Comparison of ENCODE assay signal across 12 cellular contexts in the genomic region with DNA sequence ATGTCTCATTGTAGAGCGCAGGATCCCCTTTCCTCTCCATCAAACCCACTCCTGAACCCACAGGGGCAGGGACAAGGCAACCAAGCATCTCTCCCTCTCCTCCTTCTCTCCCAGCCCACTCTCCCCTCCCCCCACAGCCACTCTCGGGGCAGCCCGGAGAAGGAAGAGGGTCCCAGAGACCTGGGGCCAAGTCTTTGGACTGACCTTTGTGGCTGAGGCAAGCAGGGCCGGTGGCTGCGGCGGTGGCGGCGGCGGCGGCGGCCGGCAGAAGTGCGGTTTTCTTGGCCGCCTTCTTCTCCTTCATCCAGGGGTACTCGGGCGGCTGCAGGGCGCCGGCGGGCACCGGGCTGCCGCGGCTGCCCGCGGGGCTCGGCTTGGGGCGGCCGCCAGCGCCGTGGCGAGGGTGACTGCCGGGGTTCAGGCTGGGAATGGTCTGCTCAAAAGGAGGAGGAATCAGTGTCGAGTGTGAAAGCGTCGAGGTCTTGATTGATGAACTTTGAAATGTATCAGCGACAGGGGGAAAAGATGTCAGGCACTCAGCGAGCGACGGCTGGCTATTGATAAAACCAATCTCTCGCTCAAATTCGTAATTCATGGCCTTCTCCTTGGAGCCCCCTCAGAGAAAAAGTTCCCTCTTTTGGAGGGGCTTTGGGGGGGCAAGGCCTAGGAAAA. TPM values are rescaled to one million over a fixed set of nuclear protein-coding genes. Genes with fewer than 3 reads are reported as not detected.
A peak's percentile ranks its signal among the peaks of the same experiment; 100 is the strongest.
DNase-seq lines count a peak whose midpoint lies in the region; ATAC-seq and TF ChIP-seq lines count a peak whose summit lies in the region.
"Had no signal": no experiment of that assay in that cellular context is flagged by ENCODE, and none has a peak within 500 bp of the region (broad histone marks: within the 10 kb centered on the region; RNA-seq: fewer than 3 reads in every experiment).

No MANE protein-coding gene starts in this region.

- H3K9me3 ChIP-seq in SK-N-SH (no peaks in the 10 kb centered on the region), thymus (ENCODE audit: control insufficient read depth) (no peaks in the 10 kb centered on the region)

- H3K9ac ChIP-seq in SK-N-SH = no peak overlapping the region

- H3K27ac ChIP-seq in SK-N-SH (ENCODE audit: low read depth in 2 of 2, low read length in 1 of 2) = no peak overlapping the region
- peak overlapping the region; percentile 76 for H3K27ac ChIP-seq in thymus (ENCODE audit: low read depth)

- no peak for TF ChIP-seq CTCF in SK-N-SH (IDR thresholded peaks at IDR 0.05)

- DNase-seq in SK-N-SH (no peak), lung microvascular endothelial cell (ENCODE audit: low read depth in 2 of 2) (peak; percentile 43 to 51)
- DNase-seq in activated naive CD4-positive, alpha-beta T cell treated with anti-CD3 and anti-CD28 coated beads, Interleukin-2, amount 50 U/mL, for 72 hours (ENCODE audit: low spot score in 2 of 2) = no peak
- DNase-seq: amygdala; Kasumi-1; stimulated activated CD4-positive, alpha-beta T cell treated with anti-CD3 and anti-CD28 coated beads, Interleukin-12 subunit alpha, Interleukin-12 subunit beta, amount 100 ng/mL, for 4 hours had no signal

- peaks cover 100% of the 10 kb centered on the region for H3K27me3 ChIP-seq in SK-N-SH (ENCODE audit: insufficient read depth)
- peaks cover 72% of the 10 kb centered on the region for H3K27me3 ChIP-seq in thymus (ENCODE audit: control insufficient read depth, insufficient read depth)

- no peaks in the 10 kb centered on the region for H3K36me3 ChIP-seq in SK-N-SH (replicated peaks in 1 of 2; ENCODE audit: control insufficient read depth in 1 of 2, insufficient read depth in 2 of 2, low read length in 1 of 2)
- no peaks in the 10 kb centered on the region for H3K36me3 ChIP-seq in thymus (ENCODE audit: control insufficient read depth, insufficient read depth)

- no peak for ATAC-seq in SK-N-SH treated with all-trans-retinoic acid at 6 μM for 48 hours
- no peak for ATAC-seq in GM21723 (IDR thresholded peaks at IDR 0.05; ENCODE audit: unreplicated experiment)
- ATAC-seq in HG03354 (IDR thresholded peaks at IDR 0.05; ENCODE audit: poor library complexity, severe bottlenecking, unreplicated experiment) = no peak
- ATAC-seq in activated naive CD4-positive, alpha-beta T cell treated with anti-CD3 and anti-CD28 coated beads, Interleukin-2, amount 50 U/mL, for 72 hours = no peak

- H3K4me1 Mint-ChIP-seq in dendritic cell treated with granulocyte-macrophage colony-stimulating factor and Interleukin-4, amounts not matched to agents 40 ng/mL and 50 ng/mL, for 4 days (ENCODE audit: low read depth) = peaks cover 73% of the 10 kb centered on the region

- no peaks in the 10 kb centered on the region for H3K9me3 Mint-ChIP-seq in dendritic cell treated with granulocyte-macrophage colony-stimulating factor and Interleukin-4, amounts not matched to agents 40 ng/mL and 50 ng/mL, for 4 days
- no peaks in the 10 kb centered on the region for H3K9me3 Mint-ChIP-seq in activated naive CD4-positive, alpha-beta T cell treated with anti-CD3 and anti-CD28 coated beads, Interleukin-2, amount 50 U/mL, for 72 hours

- intact Hi-C loops in dendritic cell treated with granulocyte-macrophage colony-stimulating factor and Interleukin-4, amounts not matched to agents 40 ng/mL and 50 ng/mL, for 4 days (cut with micrococcal nuclease) = no loop called here

- H2AFZ ChIP-seq in SK-N-SH (ENCODE audit: low read depth) = no peak overlapping the region

- no peaks in the 10 kb centered on the region for H3K79me2 ChIP-seq in SK-N-SH (ENCODE audit: insufficient read depth)

- H3K4me3 ChIP-seq in SK-N-SH (ENCODE audit: low read depth in 2 of 2, low read length in 1 of 2) = no peak overlapping the region
- H3K4me3 ChIP-seq in thymus (ENCODE audit: low read length) = peak overlapping the region; percentile 30

- H4K20me1 ChIP-seq in SK-N-SH (ENCODE audit: insufficient read depth) = no peaks in the 10 kb centered on the region

- no peaks in the 10 kb centered on the region for H3K9me2 ChIP-seq in SK-N-SH

- peak overlapping the region; percentile 53 for H3K4me3 Mint-ChIP-seq in dendritic cell treated with granulocyte-macrophage colony-stimulating factor and Interleukin-4, amounts not matched to agents 40 ng/mL and 50 ng/mL, for 4 days

- H3K4me1 ChIP-seq in SK-N-SH (ENCODE audit: control insufficient read depth in 1 of 2, insufficient read depth in 2 of 2, low read depth in 1 of 2, low read length in 1 of 2) = no peaks in the 10 kb centered on the region; a peak in 1 of 4 replicates
- H3K4me1 ChIP-seq in thymus (ENCODE audit: control insufficient read depth, insufficient read depth, low read length) = peaks cover 8% of the 10 kb centered on the region

- TF ChIP-seq RAD21 in SK-N-SH (IDR thresholded peaks at IDR 0.05; ENCODE audit: low read length) = no peak

- POLR2A ChIA-PET in SK-N-SH (lab: Yijun Ruan, JAX) = no interaction called here

- peaks cover 57% of the 10 kb centered on the region for H3K36me3 Mint-ChIP-seq in dendritic cell treated with granulocyte-macrophage colony-stimulating factor and Interleukin-4, amounts not matched to agents 40 ng/mL and 50 ng/mL, for 4 days (ENCODE audit: low read depth)
- peaks cover 5 to 41% of the 10 kb centered on the region in 2 donors for H3K36me3 Mint-ChIP-seq in activated naive CD4-positive, alpha-beta T cell treated with anti-CD3 and anti-CD28 coated beads, Interleukin-2, amount 50 U/mL, for 72 hours

- H3K27ac Mint-ChIP-seq in dendritic cell treated with granulocyte-macrophage colony-stimulating factor and Interleukin-4, amounts not matched to agents 40 ng/mL and 50 ng/mL, for 4 days = no peak overlapping the region
- no peak overlapping the region for H3K27ac Mint-ChIP-seq in activated naive CD4-positive, alpha-beta T cell treated with anti-CD3 and anti-CD28 coated beads, Interleukin-2, amount 50 U/mL, for 72 hours

- no peaks in the 10 kb centered on the region for H3F3A ChIP-seq in SK-N-SH (replicated peaks; ENCODE audit: insufficient read depth)

- 17% methylated on average over 34 of the region's 40 CpGs for WGBS in SK-N-SH (ENCODE audit: low lambda C conversion rate)
- 14% methylated on average over 40 of the region's 40 CpGs for WGBS in thymus

- no peak overlapping the region for H3K4me2 ChIP-seq in SK-N-SH

- CTCF ChIA-PET in SK-N-SH (lab: Yijun Ruan, JAX) = interaction anchor here (1.1 kb wide), 1 partner anchor 11 kb away, joined by 3 read pairs; no protein-coding TSS in a partner anchor

- TF ChIP-seq EP300 in SK-N-SH (IDR thresholded peaks at IDR 0.05; ENCODE audit: borderline replicate concordance in 1 of 2, low read depth in 1 of 2, low read length in 1 of 2) = no peak

- H3K27me3 Mint-ChIP-seq in dendritic cell treated with granulocyte-macrophage colony-stimulating factor and Interleukin-4, amounts not matched to agents 40 ng/mL and 50 ng/mL, for 4 days = peaks cover 92% of the 10 kb centered on the region

TF ChIP-seq in SK-N-SH, 30 proteins besides CTCF, POLR2A, EP300 and RAD21 (continues in another document):
- no peak for TF ChIP-seq RCOR1 (IDR thresholded peaks at IDR 0.05; ENCODE audit: low read length)
- peak; percentile 57; the same call in 1 of the 2 replicates for TF ChIP-seq EZH2phosphoT487 (IDR thresholded peaks at IDR 0.05; ENCODE audit: borderline replicate concordance, low read depth)
- no peak for TF ChIP-seq CHD2 (IDR thresholded peaks at IDR 0.05; ENCODE audit: low read length, partially characterized antibody)

TF ChIP-seq in SK-N-SH treated with all-trans-retinoic acid at 6 μM for 48 hours, 23 proteins besides CTCF, POLR2A, EP300 and RAD21 (continues in another document):
- TF ChIP-seq TOX (CRISPR knock-in tag; IDR thresholded peaks at IDR 0.05; ENCODE audit: borderline replicate concordance) (no peak), RARB (CRISPR knock-in tag; IDR thresholded peaks at IDR 0.05) (no peak), SNAI2 (CRISPR knock-in tag; IDR thresholded peaks at IDR 0.05) (no peak), OSR1 (CRISPR knock-in tag; IDR thresholded peaks at IDR 0.05) (no peak), ZNF8 (CRISPR knock-in tag; IDR thresholded peaks at IDR 0.05) (no peak), ZC3H10 (CRISPR knock-in tag; IDR thresholded peaks at IDR 0.05) (no peak), ZFP30 (CRISPR knock-in tag; IDR thresholded peaks at IDR 0.05) (no peak), ZFP3 (CRISPR knock-in tag; IDR thresholded peaks at IDR 0.05) (no peak), ARNTL (CRISPR knock-in tag; IDR thresholded peaks at IDR 0.05; ENCODE audit: borderline replicate concordance, low read depth) (no peak)

RNA-seq across cellular contexts. Expression of gene HOXA2, which starts 0.4 kb away (rescaled TPM):
- polyA plus RNA-seq in SK-N-SH (2012; rRNA removed) (not detected in 2 replicates), thymus (3.9 TPM)
- polyA plus RNA-seq in SK-N-SH (2012; cell fraction: cytosol; rRNA removed) = not detected in 2 replicates
- polyA plus RNA-seq in SK-N-SH (2012; cell fraction: nucleus; rRNA removed) = not detected in 2 replicates
- total RNA-seq in lung microvascular endothelial cell = 0.20 and 0.22 TPM in 2 replicates
- not detected for total RNA-seq in activated naive CD4-positive, alpha-beta T cell treated with anti-CD3 and anti-CD28 coated beads, Interleukin-2, amount 50 U/mL, for 72 hours
- total RNA-seq: A172 had no signal

RNA-seq across cellular contexts. Expression of gene HOXA1, which starts 6.2 kb away (rescaled TPM):
- not detected in 2 replicates for polyA plus RNA-seq in SK-N-SH (2012; rRNA removed)
- polyA plus RNA-seq in SK-N-SH (2012; cell fraction: cytosol; rRNA removed) = not detected in 2 replicates
- polyA plus RNA-seq in SK-N-SH (2012; cell fraction: nucleus; rRNA removed) = not detected in 2 replicates
- total RNA-seq in lung microvascular endothelial cell = 0.40 and 0.44 TPM in 2 replicates
- 0.71 TPM for polyA plus RNA-seq in thymus
- under 1 TPM in 1 of 2 donors, not detected in 1; 0.16 TPM for total RNA-seq in activated naive CD4-positive, alpha-beta T cell treated with anti-CD3 and anti-CD28 coated beads, Interleukin-2, amount 50 U/mL, for 72 hours
- total RNA-seq: A172 had no signal

RNA-seq across cellular contexts. Expression of gene HOXA4, which starts 28.5 kb away (rescaled TPM):
- polyA plus RNA-seq in SK-N-SH (2012; rRNA removed) = not detected in 2 replicates
- polyA plus RNA-seq in SK-N-SH (2012; cell fraction: cytosol; rRNA removed) = not detected in 2 replicates
- not detected in 2 replicates for polyA plus RNA-seq in SK-N-SH (2012; cell fraction: nucleus; rRNA removed)
- 0.22 and 0.79 TPM in 2 replicates for total RNA-seq in lung microvascular endothelial cell
- polyA plus RNA-seq in thymus = 3.0 TPM
- total RNA-seq in activated naive CD4-positive, alpha-beta T cell treated with anti-CD3 and anti-CD28 coated beads, Interleukin-2, amount 50 U/mL, for 72 hours = under 1 TPM in 1 of 2 donors, not detected in 1; 0.59 TPM

RNA-seq across cellular contexts. Expression of gene HOXA5, which starts 41.4 kb away (rescaled TPM):
- polyA plus RNA-seq in SK-N-SH (2012; rRNA removed) = not detected in 2 replicates
- polyA plus RNA-seq in SK-N-SH (2012; cell fraction: cytosol; rRNA removed) = not detected in 2 replicates
- not detected in 2 replicates for polyA plus RNA-seq in SK-N-SH (2012; cell fraction: nucleus; rRNA removed)
- 5.8 and 7.0 TPM in 2 replicates for total RNA-seq in lung microvascular endothelial cell
- polyA plus RNA-seq in thymus = 0.43 TPM
- not detected for total RNA-seq in activated naive CD4-positive, alpha-beta T cell treated with anti-CD3 and anti-CD28 coated beads, Interleukin-2, amount 50 U/mL, for 72 hours

RNA-seq across cellular contexts. Expression of gene HOXA6, which starts 45.5 kb away (rescaled TPM):
- polyA plus RNA-seq in SK-N-SH (2012; rRNA removed) (not detected in 2 replicates), thymus (0.09 TPM)
- polyA plus RNA-seq in SK-N-SH (2012; cell fraction: cytosol; rRNA removed) = not detected in 2 replicates
- not detected in 2 replicates for polyA plus RNA-seq in SK-N-SH (2012; cell fraction: nucleus; rRNA removed)
- 2.0 and 2.4 TPM in 2 replicates for total RNA-seq in lung microvascular endothelial cell
- under 1 TPM in 1 of 2 donors, not detected in 1; 0.31 TPM for total RNA-seq in activated naive CD4-positive, alpha-beta T cell treated with anti-CD3 and anti-CD28 coated beads, Interleukin-2, amount 50 U/mL, for 72 hours
- total RNA-seq: A172 had no signal

Comparison
In these comparisons a context has a peak if more than half of its experiments do, and no peak if none do; other contexts are left out.
1. DNase-seq: peak in lung microvascular endothelial cell (2 of 2); none in SK-N-SH (single experiment) and activated naive CD4-positive, alpha-beta T cell treated with anti-CD3 and anti-CD28 coated beads, Interleukin-2, amount 50 U/mL, for 72 hours (0 of 2).